Comparison of ENCODE assay signal across 1 cellular context in the genomic region with DNA sequence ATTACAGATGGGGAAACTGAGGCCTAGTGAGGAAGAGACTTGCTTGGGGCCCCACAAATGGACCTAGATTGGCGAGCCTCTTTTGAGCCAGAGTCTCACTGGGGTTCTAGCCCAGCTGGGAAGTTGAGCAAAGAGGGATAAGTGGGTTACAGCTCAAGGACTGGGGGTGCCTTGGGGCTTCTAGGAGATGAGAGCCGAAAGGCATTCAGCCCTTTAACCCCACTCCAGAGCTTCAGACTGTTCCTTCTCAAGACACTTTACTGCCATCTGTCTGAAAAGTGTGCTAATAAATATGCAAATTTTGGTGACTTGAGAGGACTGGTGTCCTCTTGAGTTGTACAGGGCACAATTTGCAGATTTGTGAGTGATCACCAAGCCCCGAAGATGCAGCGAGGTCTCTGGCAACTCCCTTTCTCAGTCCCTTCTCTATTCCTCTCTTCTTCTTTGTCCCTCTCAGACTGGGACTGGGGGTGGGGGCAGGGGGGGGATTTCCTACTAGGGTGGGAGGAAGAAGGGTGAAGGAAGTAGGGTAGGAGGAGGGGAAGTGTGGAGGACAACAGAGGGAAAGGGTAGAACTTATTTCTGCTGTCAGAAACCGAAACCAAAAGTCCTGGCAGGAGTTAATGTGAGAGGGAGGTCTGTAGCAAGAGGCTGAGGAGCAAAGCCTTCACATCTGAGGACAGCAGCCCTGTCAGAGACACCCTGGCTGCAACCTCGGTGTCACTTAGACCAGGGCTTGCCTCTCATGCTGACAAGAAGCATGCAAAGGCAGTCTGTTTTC.
TF ChIP-seq lines count a peak whose summit lies in the region.

No MANE protein-coding gene starts in this region.

TF ChIP-seq in HepG2, 621 proteins besides CTCF, POLR2A, EP300 and RAD21 (continues in another document):
- TF ChIP-seq MBD4 (IDR thresholded peaks at IDR 0.05; ENCODE audit: borderline replicate concordance, low read length) (no peak), TCF7 (IDR thresholded peaks at IDR 0.05; ENCODE audit: low read depth) (no peak), ZNF235 (CRISPR knock-in tag; IDR thresholded peaks at IDR 0.05; ENCODE audit: borderline replicate concordance) (no peak), MIER3 (CRISPR knock-in tag; IDR thresholded peaks at IDR 0.05; ENCODE audit: borderline replicate concordance) (no peak), ZFP82 (CRISPR knock-in tag; IDR thresholded peaks at IDR 0.05; ENCODE audit: borderline replicate concordance) (no peak), ZNF205 (CRISPR knock-in tag; IDR thresholded peaks at IDR 0.05) (no peak), SMAD1 (CRISPR knock-in tag; IDR thresholded peaks at IDR 0.05; ENCODE audit: borderline replicate concordance, low read depth) (no peak), ZNF484 (CRISPR knock-in tag; IDR thresholded peaks at IDR 0.05; ENCODE audit: borderline replicate concordance, low read depth) (0 out of 2 replicates have a peak, but pooled peaks have one; percentile 28), SRF (IDR thresholded peaks at IDR 0.05; ENCODE audit: low read depth, low read length) (no peak), CENPX (CRISPR knock-in tag; IDR thresholded peaks at IDR 0.05) (no peak), TCF12 (IDR thresholded peaks at IDR 0.05) (no peak), TCF12 (CRISPR knock-in tag; IDR thresholded peaks at IDR 0.05) (no peak), KDM5B (CRISPR knock-in tag; IDR thresholded peaks at IDR 0.05; ENCODE audit: borderline replicate concordance) (no peak), NBN (conservative IDR thresholded peaks at IDR 0.05) (no peak), SALL1 (CRISPR knock-in tag; IDR thresholded peaks at IDR 0.05) (0 out of 2 replicates have a peak, but pooled peaks have one; percentile 14), HMG20B (CRISPR knock-in tag; conservative IDR thresholded peaks at IDR 0.05) (no peak), NFIC (IDR thresholded peaks at IDR 0.05; ENCODE audit: low read length) (no peak)
- TF ChIP-seq, protein P1, sequence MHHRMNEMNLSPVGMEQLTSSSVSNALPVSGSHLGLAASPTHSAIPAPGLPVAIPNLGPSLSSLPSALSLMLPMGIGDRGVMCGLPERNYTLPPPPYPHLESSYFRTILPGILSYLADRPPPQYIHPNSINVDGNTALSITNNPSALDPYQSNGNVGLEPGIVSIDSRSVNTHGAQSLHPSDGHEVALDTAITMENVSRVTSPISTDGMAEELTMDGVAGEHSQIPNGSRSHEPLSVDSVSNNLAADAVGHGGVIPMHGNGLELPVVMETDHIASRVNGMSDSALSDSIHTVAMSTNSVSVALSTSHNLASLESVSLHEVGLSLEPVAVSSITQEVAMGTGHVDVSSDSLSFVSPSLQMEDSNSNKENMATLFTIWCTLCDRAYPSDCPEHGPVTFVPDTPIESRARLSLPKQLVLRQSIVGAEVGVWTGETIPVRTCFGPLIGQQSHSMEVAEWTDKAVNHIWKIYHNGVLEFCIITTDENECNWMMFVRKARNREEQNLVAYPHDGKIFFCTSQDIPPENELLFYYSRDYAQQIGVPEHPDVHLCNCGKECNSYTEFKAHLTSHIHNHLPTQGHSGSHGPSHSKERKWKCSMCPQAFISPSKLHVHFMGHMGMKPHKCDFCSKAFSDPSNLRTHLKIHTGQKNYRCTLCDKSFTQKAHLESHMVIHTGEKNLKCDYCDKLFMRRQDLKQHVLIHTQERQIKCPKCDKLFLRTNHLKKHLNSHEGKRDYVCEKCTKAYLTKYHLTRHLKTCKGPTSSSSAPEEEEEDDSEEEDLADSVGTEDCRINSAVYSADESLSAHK (CRISPR knock-in tag; IDR thresholded peaks at IDR 0.05; ENCODE audit: borderline replicate concordance), result no peak
- TF ChIP-seq, protein P2, sequence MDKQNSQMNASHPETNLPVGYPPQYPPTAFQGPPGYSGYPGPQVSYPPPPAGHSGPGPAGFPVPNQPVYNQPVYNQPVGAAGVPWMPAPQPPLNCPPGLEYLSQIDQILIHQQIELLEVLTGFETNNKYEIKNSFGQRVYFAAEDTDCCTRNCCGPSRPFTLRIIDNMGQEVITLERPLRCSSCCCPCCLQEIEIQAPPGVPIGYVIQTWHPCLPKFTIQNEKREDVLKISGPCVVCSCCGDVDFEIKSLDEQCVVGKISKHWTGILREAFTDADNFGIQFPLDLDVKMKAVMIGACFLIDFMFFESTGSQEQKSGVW (CRISPR knock-in tag; IDR thresholded peaks at IDR 0.05; ENCODE audit: borderline replicate concordance), result no peak
- TF ChIP-seq, protein P3, sequence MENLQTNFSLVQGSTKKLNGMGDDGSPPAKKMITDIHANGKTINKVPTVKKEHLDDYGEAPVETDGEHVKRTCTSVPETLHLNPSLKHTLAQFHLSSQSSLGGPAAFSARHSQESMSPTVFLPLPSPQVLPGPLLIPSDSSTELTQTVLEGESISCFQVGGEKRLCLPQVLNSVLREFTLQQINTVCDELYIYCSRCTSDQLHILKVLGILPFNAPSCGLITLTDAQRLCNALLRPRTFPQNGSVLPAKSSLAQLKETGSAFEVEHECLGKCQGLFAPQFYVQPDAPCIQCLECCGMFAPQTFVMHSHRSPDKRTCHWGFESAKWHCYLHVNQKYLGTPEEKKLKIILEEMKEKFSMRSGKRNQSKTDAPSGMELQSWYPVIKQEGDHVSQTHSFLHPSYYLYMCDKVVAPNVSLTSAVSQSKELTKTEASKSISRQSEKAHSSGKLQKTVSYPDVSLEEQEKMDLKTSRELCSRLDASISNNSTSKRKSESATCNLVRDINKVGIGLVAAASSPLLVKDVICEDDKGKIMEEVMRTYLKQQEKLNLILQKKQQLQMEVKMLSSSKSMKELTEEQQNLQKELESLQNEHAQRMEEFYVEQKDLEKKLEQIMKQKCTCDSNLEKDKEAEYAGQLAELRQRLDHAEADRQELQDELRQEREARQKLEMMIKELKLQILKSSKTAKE (CRISPR knock-in tag; IDR thresholded peaks at IDR 0.05; ENCODE audit: borderline replicate concordance), result no peak
- TF ChIP-seq, protein P4, sequence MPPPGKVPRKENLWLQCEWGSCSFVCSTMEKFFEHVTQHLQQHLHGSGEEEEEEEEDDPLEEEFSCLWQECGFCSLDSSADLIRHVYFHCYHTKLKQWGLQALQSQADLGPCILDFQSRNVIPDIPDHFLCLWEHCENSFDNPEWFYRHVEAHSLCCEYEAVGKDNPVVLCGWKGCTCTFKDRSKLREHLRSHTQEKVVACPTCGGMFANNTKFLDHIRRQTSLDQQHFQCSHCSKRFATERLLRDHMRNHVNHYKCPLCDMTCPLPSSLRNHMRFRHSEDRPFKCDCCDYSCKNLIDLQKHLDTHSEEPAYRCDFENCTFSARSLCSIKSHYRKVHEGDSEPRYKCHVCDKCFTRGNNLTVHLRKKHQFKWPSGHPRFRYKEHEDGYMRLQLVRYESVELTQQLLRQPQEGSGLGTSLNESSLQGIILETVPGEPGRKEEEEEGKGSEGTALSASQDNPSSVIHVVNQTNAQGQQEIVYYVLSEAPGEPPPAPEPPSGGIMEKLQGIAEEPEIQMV (CRISPR knock-in tag; IDR thresholded peaks at IDR 0.05; ENCODE audit: low read depth), result no peak
- TF ChIP-seq, protein P5, sequence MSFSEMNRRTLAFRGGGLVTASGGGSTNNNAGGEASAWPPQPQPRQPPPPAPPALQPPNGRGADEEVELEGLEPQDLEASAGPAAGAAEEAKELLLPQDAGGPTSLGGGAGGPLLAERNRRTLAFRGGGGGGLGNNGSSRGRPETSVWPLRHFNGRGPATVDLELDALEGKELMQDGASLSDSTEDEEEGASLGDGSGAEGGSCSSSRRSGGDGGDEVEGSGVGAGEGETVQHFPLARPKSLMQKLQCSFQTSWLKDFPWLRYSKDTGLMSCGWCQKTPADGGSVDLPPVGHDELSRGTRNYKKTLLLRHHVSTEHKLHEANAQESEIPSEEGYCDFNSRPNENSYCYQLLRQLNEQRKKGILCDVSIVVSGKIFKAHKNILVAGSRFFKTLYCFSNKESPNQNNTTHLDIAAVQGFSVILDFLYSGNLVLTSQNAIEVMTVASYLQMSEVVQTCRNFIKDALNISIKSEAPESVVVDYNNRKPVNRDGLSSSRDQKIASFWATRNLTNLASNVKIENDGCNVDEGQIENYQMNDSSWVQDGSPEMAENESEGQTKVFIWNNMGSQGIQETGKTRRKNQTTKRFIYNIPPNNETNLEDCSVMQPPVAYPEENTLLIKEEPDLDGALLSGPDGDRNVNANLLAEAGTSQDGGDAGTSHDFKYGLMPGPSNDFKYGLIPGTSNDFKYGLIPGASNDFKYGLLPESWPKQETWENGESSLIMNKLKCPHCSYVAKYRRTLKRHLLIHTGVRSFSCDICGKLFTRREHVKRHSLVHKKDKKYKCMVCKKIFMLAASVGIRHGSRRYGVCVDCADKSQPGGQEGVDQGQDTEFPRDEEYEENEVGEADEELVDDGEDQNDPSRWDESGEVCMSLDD (CRISPR knock-in tag; IDR thresholded peaks at IDR 0.05; ENCODE audit: borderline replicate concordance), result no peak
- TF ChIP-seq, protein P6, sequence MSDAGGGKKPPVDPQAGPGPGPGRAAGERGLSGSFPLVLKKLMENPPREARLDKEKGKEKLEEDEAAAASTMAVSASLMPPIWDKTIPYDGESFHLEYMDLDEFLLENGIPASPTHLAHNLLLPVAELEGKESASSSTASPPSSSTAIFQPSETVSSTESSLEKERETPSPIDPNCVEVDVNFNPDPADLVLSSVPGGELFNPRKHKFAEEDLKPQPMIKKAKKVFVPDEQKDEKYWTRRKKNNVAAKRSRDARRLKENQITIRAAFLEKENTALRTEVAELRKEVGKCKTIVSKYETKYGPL (CRISPR knock-in tag; IDR thresholded peaks at IDR 0.05), result no peak
- TF ChIP-seq, protein P7, sequence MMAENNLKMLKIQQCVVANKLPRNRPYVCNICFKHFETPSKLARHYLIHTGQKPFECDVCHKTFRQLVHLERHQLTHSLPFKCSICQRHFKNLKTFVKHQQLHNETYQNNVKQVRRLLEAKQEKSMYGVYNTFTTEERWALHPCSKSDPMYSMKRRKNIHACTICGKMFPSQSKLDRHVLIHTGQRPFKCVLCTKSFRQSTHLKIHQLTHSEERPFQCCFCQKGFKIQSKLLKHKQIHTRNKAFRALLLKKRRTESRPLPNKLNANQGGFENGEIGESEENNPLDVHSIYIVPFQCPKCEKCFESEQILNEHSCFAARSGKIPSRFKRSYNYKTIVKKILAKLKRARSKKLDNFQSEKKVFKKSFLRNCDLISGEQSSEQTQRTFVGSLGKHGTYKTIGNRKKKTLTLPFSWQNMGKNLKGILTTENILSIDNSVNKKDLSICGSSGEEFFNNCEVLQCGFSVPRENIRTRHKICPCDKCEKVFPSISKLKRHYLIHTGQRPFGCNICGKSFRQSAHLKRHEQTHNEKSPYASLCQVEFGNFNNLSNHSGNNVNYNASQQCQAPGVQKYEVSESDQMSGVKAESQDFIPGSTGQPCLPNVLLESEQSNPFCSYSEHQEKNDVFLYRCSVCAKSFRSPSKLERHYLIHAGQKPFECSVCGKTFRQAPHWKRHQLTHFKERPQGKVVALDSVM (CRISPR knock-in tag; IDR thresholded peaks at IDR 0.05), result 0 out of 2 replicates have a peak, but pooled peaks have one; percentile 22
- TF ChIP-seq, protein P8, sequence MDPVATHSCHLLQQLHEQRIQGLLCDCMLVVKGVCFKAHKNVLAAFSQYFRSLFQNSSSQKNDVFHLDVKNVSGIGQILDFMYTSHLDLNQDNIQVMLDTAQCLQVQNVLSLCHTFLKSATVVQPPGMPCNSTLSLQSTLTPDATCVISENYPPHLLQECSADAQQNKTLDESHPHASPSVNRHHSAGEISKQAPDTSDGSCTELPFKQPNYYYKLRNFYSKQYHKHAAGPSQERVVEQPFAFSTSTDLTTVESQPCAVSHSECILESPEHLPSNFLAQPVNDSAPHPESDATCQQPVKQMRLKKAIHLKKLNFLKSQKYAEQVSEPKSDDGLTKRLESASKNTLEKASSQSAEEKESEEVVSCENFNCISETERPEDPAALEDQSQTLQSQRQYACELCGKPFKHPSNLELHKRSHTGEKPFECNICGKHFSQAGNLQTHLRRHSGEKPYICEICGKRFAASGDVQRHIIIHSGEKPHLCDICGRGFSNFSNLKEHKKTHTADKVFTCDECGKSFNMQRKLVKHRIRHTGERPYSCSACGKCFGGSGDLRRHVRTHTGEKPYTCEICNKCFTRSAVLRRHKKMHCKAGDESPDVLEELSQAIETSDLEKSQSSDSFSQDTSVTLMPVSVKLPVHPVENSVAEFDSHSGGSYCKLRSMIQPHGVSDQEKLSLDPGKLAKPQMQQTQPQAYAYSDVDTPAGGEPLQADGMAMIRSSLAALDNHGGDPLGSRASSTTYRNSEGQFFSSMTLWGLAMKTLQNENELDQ (CRISPR knock-in tag; IDR thresholded peaks at IDR 0.05; ENCODE audit: borderline replicate concordance), result no peak
- TF ChIP-seq, protein P9, sequence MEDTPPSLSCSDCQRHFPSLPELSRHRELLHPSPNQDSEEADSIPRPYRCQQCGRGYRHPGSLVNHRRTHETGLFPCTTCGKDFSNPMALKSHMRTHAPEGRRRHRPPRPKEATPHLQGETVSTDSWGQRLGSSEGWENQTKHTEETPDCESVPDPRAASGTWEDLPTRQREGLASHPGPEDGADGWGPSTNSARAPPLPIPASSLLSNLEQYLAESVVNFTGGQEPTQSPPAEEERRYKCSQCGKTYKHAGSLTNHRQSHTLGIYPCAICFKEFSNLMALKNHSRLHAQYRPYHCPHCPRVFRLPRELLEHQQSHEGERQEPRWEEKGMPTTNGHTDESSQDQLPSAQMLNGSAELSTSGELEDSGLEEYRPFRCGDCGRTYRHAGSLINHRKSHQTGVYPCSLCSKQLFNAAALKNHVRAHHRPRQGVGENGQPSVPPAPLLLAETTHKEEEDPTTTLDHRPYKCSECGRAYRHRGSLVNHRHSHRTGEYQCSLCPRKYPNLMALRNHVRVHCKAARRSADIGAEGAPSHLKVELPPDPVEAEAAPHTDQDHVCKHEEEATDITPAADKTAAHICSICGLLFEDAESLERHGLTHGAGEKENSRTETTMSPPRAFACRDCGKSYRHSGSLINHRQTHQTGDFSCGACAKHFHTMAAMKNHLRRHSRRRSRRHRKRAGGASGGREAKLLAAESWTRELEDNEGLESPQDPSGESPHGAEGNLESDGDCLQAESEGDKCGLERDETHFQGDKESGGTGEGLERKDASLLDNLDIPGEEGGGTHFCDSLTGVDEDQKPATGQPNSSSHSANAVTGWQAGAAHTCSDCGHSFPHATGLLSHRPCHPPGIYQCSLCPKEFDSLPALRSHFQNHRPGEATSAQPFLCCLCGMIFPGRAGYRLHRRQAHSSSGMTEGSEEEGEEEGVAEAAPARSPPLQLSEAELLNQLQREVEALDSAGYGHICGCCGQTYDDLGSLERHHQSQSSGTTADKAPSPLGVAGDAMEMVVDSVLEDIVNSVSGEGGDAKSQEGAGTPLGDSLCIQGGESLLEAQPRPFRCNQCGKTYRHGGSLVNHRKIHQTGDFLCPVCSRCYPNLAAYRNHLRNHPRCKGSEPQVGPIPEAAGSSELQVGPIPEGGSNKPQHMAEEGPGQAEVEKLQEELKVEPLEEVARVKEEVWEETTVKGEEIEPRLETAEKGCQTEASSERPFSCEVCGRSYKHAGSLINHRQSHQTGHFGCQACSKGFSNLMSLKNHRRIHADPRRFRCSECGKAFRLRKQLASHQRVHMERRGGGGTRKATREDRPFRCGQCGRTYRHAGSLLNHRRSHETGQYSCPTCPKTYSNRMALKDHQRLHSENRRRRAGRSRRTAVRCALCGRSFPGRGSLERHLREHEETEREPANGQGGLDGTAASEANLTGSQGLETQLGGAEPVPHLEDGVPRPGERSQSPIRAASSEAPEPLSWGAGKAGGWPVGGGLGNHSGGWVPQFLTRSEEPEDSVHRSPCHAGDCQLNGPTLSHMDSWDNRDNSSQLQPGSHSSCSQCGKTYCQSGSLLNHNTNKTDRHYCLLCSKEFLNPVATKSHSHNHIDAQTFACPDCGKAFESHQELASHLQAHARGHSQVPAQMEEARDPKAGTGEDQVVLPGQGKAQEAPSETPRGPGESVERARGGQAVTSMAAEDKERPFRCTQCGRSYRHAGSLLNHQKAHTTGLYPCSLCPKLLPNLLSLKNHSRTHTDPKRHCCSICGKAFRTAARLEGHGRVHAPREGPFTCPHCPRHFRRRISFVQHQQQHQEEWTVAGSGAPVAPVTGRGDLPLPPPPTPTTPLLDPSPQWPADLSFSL (CRISPR knock-in tag; IDR thresholded peaks at IDR 0.05), result no peak
